In the genomic region with DNA sequence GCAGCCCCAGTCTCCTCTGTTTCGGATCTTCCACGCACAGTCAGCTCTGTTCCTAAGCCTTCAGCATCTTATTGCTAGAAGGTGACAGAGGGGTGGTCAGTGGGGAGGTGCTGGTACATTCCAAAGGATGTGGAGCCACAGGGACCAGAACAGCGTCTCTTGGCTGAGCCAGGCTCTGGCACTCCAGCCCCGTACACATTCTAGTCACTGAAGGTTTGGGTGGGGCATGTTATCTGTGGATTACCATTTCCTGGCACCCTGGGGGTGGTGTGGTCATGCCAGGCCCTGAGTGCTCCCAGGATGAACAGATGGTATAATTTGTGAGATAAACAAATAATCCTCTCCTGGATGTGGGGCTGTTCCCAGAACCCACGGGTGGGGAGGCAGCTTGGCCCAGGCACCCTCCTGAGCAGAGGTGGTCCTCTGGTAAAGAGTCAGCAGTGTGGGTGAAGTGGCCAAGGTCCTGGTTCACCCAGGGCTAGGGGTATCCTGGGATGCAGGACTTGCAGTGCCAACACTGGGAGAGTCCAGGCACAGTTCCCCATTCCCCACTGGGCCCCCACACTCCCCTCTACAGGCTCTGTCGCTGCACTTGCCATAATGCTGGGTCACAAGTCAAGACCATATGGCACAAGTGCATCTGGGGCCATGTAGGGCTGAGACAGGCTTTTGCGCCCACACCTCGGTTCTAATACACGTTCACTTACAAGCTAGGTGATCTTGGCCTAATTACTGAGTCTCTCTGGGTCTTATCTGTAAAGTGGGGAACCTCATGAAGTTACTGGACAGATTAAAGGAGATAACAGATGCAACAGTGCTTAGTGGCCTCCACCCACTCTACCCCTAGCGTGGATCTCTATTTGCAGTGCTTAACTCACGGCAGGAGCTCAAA, we compare ENCODE assay signal across 12 cellular contexts. TPM values are rescaled to one million over a fixed set of nuclear protein-coding genes. Genes with fewer than 3 reads are reported as not detected.
A peak's percentile ranks its signal among the peaks of the same experiment; 100 is the strongest.
DNase-seq lines count a peak whose midpoint lies in the region; ATAC-seq and TF ChIP-seq lines count a peak whose summit lies in the region.
"Had no signal": no experiment of that assay in that cellular context is flagged by ENCODE, and none has a peak within 500 bp of the region (broad histone marks: within the 10 kb centered on the region; RNA-seq: fewer than 3 reads in every experiment).

No MANE protein-coding gene starts in this region.

- H4K20me1 ChIP-seq in mammary epithelial cell (ENCODE audit: insufficient read depth, low read length) = no peaks in the 10 kb centered on the region

- POLR2A ChIA-PET in A673 (lab: Charles Lee; ENCODE audit: low non-redundant PET) = no interaction called here

- dilution Hi-C loops in mammary epithelial cell (cut with HindIII; ENCODE audit: low sequenced_read_pairs) = no loop called here

- peak overlapping the region; percentile 5 for H3K4me2 ChIP-seq in mammary epithelial cell (ENCODE audit: insufficient read depth, low read depth, low read length)

- CTCF ChIA-PET in A673 (lab: Charles Lee) (no interaction called here), mammary epithelial cell (lab: Charles Lee; ENCODE audit: low non-redundant PET) (no interaction called here), Calu3 (lab: Charles Lee) (interaction anchor here (1.5 to 2.4 kb wide), 3 partner anchors 8 to 69 kb away, joined by 3 to 8 read pairs (median 5); no protein-coding TSS in a partner anchor)

- no peaks in the 10 kb centered on the region for H3K9me3 ChIP-seq in A673 (ENCODE audit: low read depth, low read length, poor library complexity, severe bottlenecking)
- H3K9me3 ChIP-seq in mammary epithelial cell (replicated peaks; ENCODE audit: insufficient read depth, low read length) = no peaks in the 10 kb centered on the region
- no peaks in the 10 kb centered on the region for H3K9me3 ChIP-seq in mucosa of descending colon
- H3K9me3 ChIP-seq: HAP-1 had no signal

- no peaks in the 10 kb centered on the region for H3K36me3 Mint-ChIP-seq in Calu3 (ENCODE audit: insufficient read depth, unreplicated experiment)

- ATAC-seq in mucosa of descending colon (peak; percentile 27), GM18868 (IDR thresholded peaks at IDR 0.05; ENCODE audit: unreplicated experiment) (no peak), HG02623 (IDR thresholded peaks at IDR 0.05; ENCODE audit: unreplicated experiment) (no peak)

- in situ Hi-C loops in mammary epithelial cell (cut with MboI; ENCODE audit: low sequenced_read_pairs in 2 of 2) = no loop called here

- H3K4me1 ChIP-seq in A673 (ENCODE audit: insufficient read depth, low read length, poor library complexity, severe bottlenecking) = peaks cover 35% of the 10 kb centered on the region
- peaks cover 55% of the 10 kb centered on the region for H3K4me1 ChIP-seq in mammary epithelial cell (ENCODE audit: insufficient read depth, low read length)
- peaks cover 3% of the 10 kb centered on the region for H3K4me1 ChIP-seq in mucosa of descending colon (ENCODE audit: low read depth)
- H3K4me1 ChIP-seq: HAP-1 had no signal

- H3K4me1 Mint-ChIP-seq in Calu3 (ENCODE audit: low read depth, unreplicated experiment) = peaks cover 30% of the 10 kb centered on the region

- H3K27me3 Mint-ChIP-seq in Calu3 (ENCODE audit: unreplicated experiment) = no peaks in the 10 kb centered on the region

- TF ChIP-seq CTCF in A673 (conservative IDR thresholded peaks at IDR 0.05; ENCODE audit: low read depth, low read length) = no peak
- TF ChIP-seq CTCF in mammary epithelial cell (conservative IDR thresholded peaks at IDR 0.05 in 1 of 2, IDR thresholded peaks at IDR 0.05 in 1 of 2; ENCODE audit: extremely low read depth in 1 of 2, insufficient read depth in 1 of 2, low read depth in 1 of 2, low read length in 2 of 2) = no peak
- no peak for TF ChIP-seq CTCF in mucosa of descending colon (IDR thresholded peaks at IDR 0.05)
- TF ChIP-seq CTCF in Calu3 (IDR thresholded peaks at IDR 0.05; ENCODE audit: unreplicated experiment) = no peak

- H3K36me3 ChIP-seq in A673 (ENCODE audit: insufficient read depth, low read length, poor library complexity, severe bottlenecking) (no peaks in the 10 kb centered on the region), mammary epithelial cell (ENCODE audit: insufficient read depth, low read length) (peaks cover 6% of the 10 kb centered on the region), mucosa of descending colon (ENCODE audit: low read depth) (no peaks in the 10 kb centered on the region)
- H3K36me3 ChIP-seq: HAP-1 had no signal

- H3K4me3 ChIP-seq in A673 (ENCODE audit: low read depth, low read length, poor library complexity, severe bottlenecking) (no peak overlapping the region), mammary epithelial cell (replicated peaks in 1 of 3; ENCODE audit: insufficient read depth in 1 of 3, low read depth in 2 of 3, low read length in 3 of 3) (no peak overlapping the region), mucosa of descending colon (no peak overlapping the region)
- H3K4me3 ChIP-seq: HAP-1 had no signal

- H3K27ac Mint-ChIP-seq in Calu3 (ENCODE audit: unreplicated experiment) = no peak overlapping the region

- H3K4me3 Mint-ChIP-seq in Calu3 (ENCODE audit: low read depth, unreplicated experiment) = no peak overlapping the region
- H3K4me3 Mint-ChIP-seq: activated T-cell treated with anti-CD3 and anti-CD28 coated beads, Interleukin-2, amount 50 U/mL, for 4 hours had no signal

- BruUV-seq in A673 (replicated peaks; lab: Mats Ljungman, UMichigan) (no TSS peak), mammary epithelial cell (replicated peaks; lab: Mats Ljungman, UMichigan) (no TSS peak), Calu3 (replicated peaks; lab: Mats Ljungman, UMichigan) (no TSS peak)

- no peak overlapping the region for H2AFZ ChIP-seq in mammary epithelial cell (ENCODE audit: low read depth, low read length)

- DNase-seq in A673 (ENCODE audit: low spot score) (peak; percentile 64), LHCN-M2 (ENCODE audit: low read depth) (peak; percentile 70), mammary epithelial cell (no peak), mucosa of descending colon (no peak), AG08396 (ENCODE audit: low spot score) (no peak), Calu3 (no peak)
- DNase-seq: activated T-cell treated with anti-CD3 and anti-CD28 coated beads, Interleukin-2, amount 50 U/mL, for 4 hours; nucleus accumbens had no signal

- no peak overlapping the region for H3K9ac ChIP-seq in mammary epithelial cell (ENCODE audit: insufficient read depth, low read length)

- no peaks in the 10 kb centered on the region for H3K9me3 Mint-ChIP-seq in Calu3 (ENCODE audit: low read depth, unreplicated experiment)
- H3K9me3 Mint-ChIP-seq: activated T-cell treated with anti-CD3 and anti-CD28 coated beads, Interleukin-2, amount 50 U/mL, for 4 hours had no signal

- H3K27ac ChIP-seq in A673 (ENCODE audit: low read depth, low read length, poor library complexity, severe bottlenecking) = no peak overlapping the region
- no peak overlapping the region for H3K27ac ChIP-seq in mammary epithelial cell (ENCODE audit: insufficient read depth, low read depth, low read length)

- H3K27me3 ChIP-seq in A673 (replicated peaks; ENCODE audit: insufficient read depth, low read depth, low read length, poor library complexity) = no peaks in the 10 kb centered on the region
- H3K27me3 ChIP-seq in mammary epithelial cell (ENCODE audit: insufficient read depth, low read length) = no peaks in the 10 kb centered on the region

- intact Hi-C loops in A673 (cut with micrococcal nuclease; ENCODE audit: unreplicated experiment) = no loop called here
- intact Hi-C loops in mammary epithelial cell (cut with micrococcal nuclease) = no loop called here
- intact Hi-C loops in mucosa of descending colon (cut with DNase I, micrococcal nuclease) = no loop called here
- intact Hi-C loops in Calu3 (cut with micrococcal nuclease; ENCODE audit: unreplicated experiment) = loop anchor here (10.0 kb wide), 1 partner anchor 49 kb away; no protein-coding TSS in a partner anchor

- H3K79me2 ChIP-seq in mammary epithelial cell (ENCODE audit: insufficient read depth, low read length) = peaks cover 13% of the 10 kb centered on the region

- 55% methylated on average over 9 of the region's 11 CpGs for WGBS in mammary epithelial cell (ENCODE audit: low coverage, missing lambda C conversion rate)

RNA-seq across cellular contexts. Expression of a gene that starts 33.0 kb away (rescaled TPM):
- total RNA-seq in A673 (2021) (0.77 and 2.3 TPM in 2 replicates), LHCN-M2 (2014; rRNA removed) (263 and 273 TPM in 2 replicates), mammary epithelial cell (100 to 1,000 TPM; 299 to 771 TPM), mucosa of descending colon (10 to 100 TPM in 2 of 3 donors, 1 to 10 TPM in 1; 9.1 to 52.9 (median 18.9) TPM), Calu3 (2022) (11.9 and 14.6 TPM in 2 replicates)
- polyA plus RNA-seq in LHCN-M2 (2012) = 463 TPM
- 326 TPM for polyA plus RNA-seq in mammary epithelial cell
- polyA minus RNA-seq in mammary epithelial cell = 122 TPM
- total RNA-seq: T-helper 2 cell treated with Interferon-gamma antibody and Interleukin-4, amounts not matched to agents 100 ng/mL and 5 ng/mL, for 36 hours had no signal

Comparison
In these comparisons a context has a peak if more than half of its experiments do, and no peak if none do; other contexts are left out.
1. DNase-seq: peak in A673 (single experiment) and LHCN-M2 (single experiment); none in mammary epithelial cell (single experiment), mucosa of descending colon (0 of 3), AG08396 (single experiment) and Calu3 (single experiment).